21 cellular contexts compared by ENCODE assay signal in the genomic region with DNA sequence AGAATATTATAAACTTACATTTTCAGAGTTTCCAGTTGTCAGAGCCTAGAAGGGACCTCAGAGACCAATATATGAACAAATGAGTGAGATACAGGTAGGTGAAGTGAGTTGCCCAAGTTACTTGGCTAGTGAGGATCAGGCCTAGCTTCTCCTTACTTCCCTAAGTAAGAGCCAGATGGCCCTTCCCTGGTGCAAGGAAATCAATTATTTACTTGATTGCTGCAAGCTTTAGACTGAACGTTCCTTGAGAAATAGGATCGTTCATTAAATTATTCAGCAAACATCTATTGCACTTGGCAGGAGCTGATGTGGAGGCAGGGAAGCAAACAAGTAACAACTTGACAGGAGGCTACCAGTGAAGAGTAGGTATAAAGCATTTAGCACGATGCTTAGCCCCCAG.
"Had no signal": no experiment of that assay in that cellular context is flagged by ENCODE, and none has a peak within 500 bp of the region (broad histone marks: within the 10 kb centered on the region; RNA-seq: fewer than 3 reads in every experiment).

No MANE protein-coding gene starts in this region.

- H3K36me3 Mint-ChIP-seq: naive B cell had no signal

- DNase-seq: effector memory CD4-positive, alpha-beta T cell; esophagus squamous epithelium; foreskin fibroblast; glutamatergic neuron; islet precursor cell; naive B cell; psoas muscle; sigmoid colon; stimulated activated CD4-positive, alpha-beta T cell treated with anti-CD3 and anti-CD28 coated beads, Interleukin-12 subunit alpha, Interleukin-12 subunit beta, amount 100 ng/mL, for 4 hours; stimulated activated naive CD4-positive, alpha-beta T cell; thyroid gland; upper lobe of left lung; uterus had no signal

- H3K4me1 ChIP-seq: gastroesophageal sphincter, parathyroid adenoma, psoas muscle, right atrium auricular region, upper lobe of left lung, uterus had no signal

- FAIRE-seq: endometrium had no signal

- H3K27ac ChIP-seq: gastroesophageal sphincter, parathyroid adenoma, psoas muscle, right atrium auricular region, sigmoid colon, skin epidermis, suprapubic skin, thyroid gland, upper lobe of left lung, uterus had no signal

- H3K27me3 Mint-ChIP-seq: central memory CD8-positive, alpha-beta T cell; naive B cell had no signal

- H3K4me3 ChIP-seq: esophagus squamous epithelium, gastroesophageal sphincter, psoas muscle, right atrium auricular region, sigmoid colon, skin epidermis, suprapubic skin, thyroid gland, upper lobe of left lung, uterus had no signal

- H3K27ac Mint-ChIP-seq: nephron had no signal

- H3K27me3 ChIP-seq: esophagus squamous epithelium, gastroesophageal sphincter, right atrium auricular region, sigmoid colon, suprapubic skin, thyroid gland, upper lobe of left lung, uterus had no signal

- H3K9me3 Mint-ChIP-seq: central memory CD8-positive, alpha-beta T cell; naive B cell had no signal

- H3K36me3 ChIP-seq: esophagus squamous epithelium, gastroesophageal sphincter, right atrium auricular region, sigmoid colon, suprapubic skin, thyroid gland, upper lobe of left lung, uterus had no signal

- H3K9me3 ChIP-seq: esophagus squamous epithelium, gastroesophageal sphincter, psoas muscle, right atrium auricular region, sigmoid colon, suprapubic skin, thyroid gland, upper lobe of left lung, uterus had no signal

- H3K4me1 Mint-ChIP-seq: central memory CD8-positive, alpha-beta T cell had no signal

- ATAC-seq: gastroesophageal sphincter, psoas muscle had no signal

- H3K4me3 Mint-ChIP-seq: central memory CD8-positive, alpha-beta T cell; naive B cell; nephron had no signal
